ENCODE assay signal across 1 cellular context in the genomic region with DNA sequence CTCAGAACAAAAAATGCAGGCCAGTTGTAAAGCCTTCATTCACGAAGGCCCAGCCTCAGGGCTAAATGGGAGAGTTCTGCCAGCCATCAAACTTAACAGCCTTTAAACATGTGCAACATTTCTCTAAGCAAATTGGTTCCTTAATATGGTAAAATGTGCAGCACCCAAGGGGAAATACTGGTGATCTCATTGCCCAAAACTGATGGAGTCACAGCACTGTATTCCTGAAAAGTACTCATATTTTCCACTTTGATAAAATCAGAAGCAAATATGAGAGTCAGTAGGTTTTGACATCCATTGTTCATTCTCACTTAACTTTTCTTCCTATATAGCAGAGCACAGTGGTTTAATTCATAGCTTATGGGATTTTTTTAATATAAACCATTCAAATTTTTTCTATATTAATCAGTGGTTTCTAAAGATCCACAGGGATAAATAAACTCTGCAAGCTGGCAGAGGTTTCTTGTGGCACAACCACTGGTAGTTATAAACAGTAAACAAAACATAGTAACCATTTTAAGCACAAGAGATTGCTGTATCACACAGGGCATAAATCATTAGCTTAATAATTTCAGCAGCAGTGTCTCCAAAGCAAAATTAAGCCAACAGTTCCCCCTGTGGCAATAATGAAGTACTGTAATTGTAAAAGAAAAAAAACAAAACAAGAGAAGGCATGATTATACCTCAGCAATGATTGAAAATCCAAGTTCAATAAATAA.
TF ChIP-seq lines count a peak whose summit lies in the region.

No MANE protein-coding gene starts in this region.

TF ChIP-seq in GM23338, 12 proteins besides CTCF, POLR2A, EP300 and RAD21 (continued from another document):
- TF ChIP-seq, protein P1, sequence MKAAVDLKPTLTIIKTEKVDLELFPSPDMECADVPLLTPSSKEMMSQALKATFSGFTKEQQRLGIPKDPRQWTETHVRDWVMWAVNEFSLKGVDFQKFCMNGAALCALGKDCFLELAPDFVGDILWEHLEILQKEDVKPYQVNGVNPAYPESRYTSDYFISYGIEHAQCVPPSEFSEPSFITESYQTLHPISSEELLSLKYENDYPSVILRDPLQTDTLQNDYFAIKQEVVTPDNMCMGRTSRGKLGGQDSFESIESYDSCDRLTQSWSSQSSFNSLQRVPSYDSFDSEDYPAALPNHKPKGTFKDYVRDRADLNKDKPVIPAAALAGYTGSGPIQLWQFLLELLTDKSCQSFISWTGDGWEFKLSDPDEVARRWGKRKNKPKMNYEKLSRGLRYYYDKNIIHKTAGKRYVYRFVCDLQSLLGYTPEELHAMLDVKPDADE (IDR thresholded peaks at IDR 0.05), result no peak
TF ChIP-seq in GM23338: peak in this region for 0.
